11 cellular contexts compared by ENCODE assay signal in genomic region chr20:64065062-64065972, GRCh38. TPM values are rescaled to one million over a fixed set of nuclear protein-coding genes. Genes with fewer than 3 reads are reported as not detected.
DNase-seq lines count a peak whose midpoint lies in the region; ATAC-seq, FAIRE-seq and TF ChIP-seq lines count a peak whose summit lies in the region.
"Had no signal": no experiment of that assay in that cellular context is flagged by ENCODE, and none has a peak within 500 bp of the region (broad histone marks: within the 10 kb centered on the region; RNA-seq: fewer than 3 reads in every experiment).

No MANE protein-coding gene starts in this region.

- H3K4me3 ChIP-seq in CD8-positive, alpha-beta memory T cell (ENCODE audit: low read length), result no peak overlapping the region
- H3K4me3 ChIP-seq in hepatocyte, result no peak overlapping the region
- H3K4me3 ChIP-seq: lung, skin epidermis had no signal

- H3K4me2 ChIP-seq in hepatocyte, result no peak overlapping the region

- H3K27me3 Mint-ChIP-seq in CD8-positive, alpha-beta memory T cell, result no peaks in the 10 kb centered on the region
- no peaks in the 10 kb centered on the region for H3K27me3 Mint-ChIP-seq in activated CD4-positive, alpha-beta memory T cell treated with anti-CD3 and anti-CD28 coated beads, Interleukin-2, amount 10 ng/mL, durations not matched to agents 7 days and 5 days
- H3K27me3 Mint-ChIP-seq in naive B cell (no peaks in the 10 kb centered on the region), progenitor cell of endocrine pancreas (no peaks in the 10 kb centered on the region)

- peak overlapping the region; percentile 53 to 80 (median 64) for H3K4me3 Mint-ChIP-seq in CD8-positive, alpha-beta memory T cell
- peak overlapping the region; percentile 50 for H3K4me3 Mint-ChIP-seq in activated CD4-positive, alpha-beta memory T cell treated with anti-CD3 and anti-CD28 coated beads, Interleukin-2, amount 10 ng/mL, durations not matched to agents 7 days and 5 days
- peak overlapping the region; percentile 45 to 93 (median 88) for H3K4me3 Mint-ChIP-seq in naive B cell
- no peak overlapping the region for H3K4me3 Mint-ChIP-seq in progenitor cell of endocrine pancreas (ENCODE audit: low read depth)

- H3K79me2 ChIP-seq in hepatocyte, result peaks cover 12% of the 10 kb centered on the region

- H3K27me3 ChIP-seq in CD8-positive, alpha-beta memory T cell (ENCODE audit: insufficient read depth, low read length, poor library complexity, severe bottlenecking), result no peaks in the 10 kb centered on the region
- no peaks in the 10 kb centered on the region for H3K27me3 ChIP-seq in hepatocyte

- no peaks in the 10 kb centered on the region for H4K20me1 ChIP-seq in hepatocyte (ENCODE audit: insufficient read depth, poor library complexity, severe bottlenecking)

- no peak overlapping the region for H2AFZ ChIP-seq in hepatocyte

- DNase-seq in CD8-positive, alpha-beta memory T cell, result no peak
- DNase-seq in HTR-8/SVneo (ENCODE audit: insufficient read length, low spot score), result no peak
- peak; percentile 38 for DNase-seq in activated CD4-positive, alpha-beta memory T cell treated with anti-CD3 and anti-CD28 coated beads, Interleukin-2, amount 10 ng/mL, durations not matched to agents 7 days and 5 days
- no peak for DNase-seq in naive B cell
- DNase-seq in progenitor cell of endocrine pancreas (ENCODE audit: low spot score, unreplicated experiment), result no peak
- DNase-seq in hepatocyte (ENCODE audit: low spot score), result no peak
- no peak for DNase-seq in central memory CD4-positive, alpha-beta T cell
- DNase-seq: DMS 273 treated with DMSO at 0.1 percent for 48 hours, NCI-H526 treated with DMSO at 0.1 percent for 48 hours had no signal

- no peak overlapping the region for H3K27ac ChIP-seq in CD8-positive, alpha-beta memory T cell (ENCODE audit: low read depth, low read length)
- H3K27ac ChIP-seq in hepatocyte, result no peak overlapping the region

- ATAC-seq in naive B cell (ENCODE audit: low read depth in 2 of 2), result peak; percentile 13 to 24

- WGBS in hepatocyte (ENCODE audit: low lambda C conversion rate, missing lambda C conversion rate), result 81% methylated on average over 24 of the region's 27 CpGs

- TF ChIP-seq CTCF in progenitor cell of endocrine pancreas (IDR thresholded peaks at IDR 0.05; ENCODE audit: unreplicated experiment) (no peak), hepatocyte (IDR thresholded peaks at IDR 0.05; ENCODE audit: poor library complexity) (no peak)

- peaks cover 21 to 50% (median 24%) of the 10 kb centered on the region in 3 donors for H3K4me1 Mint-ChIP-seq in CD8-positive, alpha-beta memory T cell
- peaks cover 65% of the 10 kb centered on the region for H3K4me1 Mint-ChIP-seq in activated CD4-positive, alpha-beta memory T cell treated with anti-CD3 and anti-CD28 coated beads, Interleukin-2, amount 10 ng/mL, durations not matched to agents 7 days and 5 days
- H3K4me1 Mint-ChIP-seq in naive B cell (peaks cover 40 to 51% (median 41%) of the 10 kb centered on the region in 3 donors), progenitor cell of endocrine pancreas (ENCODE audit: low read depth) (peaks cover 15% of the 10 kb centered on the region)

- H3K9me2 ChIP-seq in hepatocyte (replicated peaks; ENCODE audit: insufficient read depth), result no peaks in the 10 kb centered on the region

- H3K9me3 ChIP-seq in CD8-positive, alpha-beta memory T cell (ENCODE audit: low read length), result no peaks in the 10 kb centered on the region
- H3K9me3 ChIP-seq in hepatocyte (ENCODE audit: low read depth), result no peaks in the 10 kb centered on the region

- H3K36me3 Mint-ChIP-seq in CD8-positive, alpha-beta memory T cell, result peaks cover 0 to 2% (median 0%) of the 10 kb centered on the region in 3 donors
- peaks cover 5% of the 10 kb centered on the region for H3K36me3 Mint-ChIP-seq in activated CD4-positive, alpha-beta memory T cell treated with anti-CD3 and anti-CD28 coated beads, Interleukin-2, amount 10 ng/mL, durations not matched to agents 7 days and 5 days (ENCODE audit: low read depth)
- no peaks in the 10 kb centered on the region for H3K36me3 Mint-ChIP-seq in naive B cell
- no peaks in the 10 kb centered on the region for H3K36me3 Mint-ChIP-seq in progenitor cell of endocrine pancreas (ENCODE audit: insufficient read depth)

- H3K9me3 Mint-ChIP-seq in CD8-positive, alpha-beta memory T cell, result no peaks in the 10 kb centered on the region
- no peaks in the 10 kb centered on the region for H3K9me3 Mint-ChIP-seq in activated CD4-positive, alpha-beta memory T cell treated with anti-CD3 and anti-CD28 coated beads, Interleukin-2, amount 10 ng/mL, durations not matched to agents 7 days and 5 days
- H3K9me3 Mint-ChIP-seq in naive B cell (no peaks in the 10 kb centered on the region), progenitor cell of endocrine pancreas (ENCODE audit: low read depth) (no peaks in the 10 kb centered on the region)

- H3K27ac Mint-ChIP-seq in CD8-positive, alpha-beta memory T cell, result peak overlapping the region; percentile 42 to 90 (median 80)
- H3K27ac Mint-ChIP-seq in activated CD4-positive, alpha-beta memory T cell treated with anti-CD3 and anti-CD28 coated beads, Interleukin-2, amount 10 ng/mL, durations not matched to agents 7 days and 5 days, result peak overlapping the region; percentile 89
- H3K27ac Mint-ChIP-seq in naive B cell, result peak overlapping the region; percentile 89 to 97 (median 94)
- H3K27ac Mint-ChIP-seq in progenitor cell of endocrine pancreas, result no peak overlapping the region

- H3K4me1 ChIP-seq in CD8-positive, alpha-beta memory T cell (ENCODE audit: insufficient read depth, low read length), result peaks cover 50% of the 10 kb centered on the region
- H3K4me1 ChIP-seq in hepatocyte (ENCODE audit: insufficient read depth), result peaks cover 13% of the 10 kb centered on the region

- CTCF ChIA-PET in CD8-positive, alpha-beta memory T cell (lab: Charles Lee), result interaction anchor here (1.2 to 2.7 kb wide), 3 partner anchors 16 to 55 kb away, joined by 4 to 10 read pairs (median 4); no protein-coding TSS in a partner anchor
- CTCF ChIA-PET in activated CD4-positive, alpha-beta memory T cell treated with anti-CD3 and anti-CD28 coated beads, Interleukin-2, amount 10 ng/mL, durations not matched to agents 7 days and 5 days (lab: Charles Lee), result interaction anchor here (0.7 to 2.3 kb wide), 6 partner anchors 8 to 90 kb away, joined by 3 to 12 read pairs (median 4); partner anchors contain the start of genes PRPF6 and RGS19

- POLR2A ChIA-PET in CD8-positive, alpha-beta memory T cell (lab: Charles Lee), result interaction anchor here (1.3 kb wide), 1 partner anchor 18 kb away, joined by 4 read pairs; no protein-coding TSS in a partner anchor
- POLR2A ChIA-PET in activated CD4-positive, alpha-beta memory T cell treated with anti-CD3 and anti-CD28 coated beads, Interleukin-2, amount 10 ng/mL, durations not matched to agents 7 days and 5 days (lab: Charles Lee), result interaction anchor here (0.8 to 4.6 kb wide), 9 partner anchors 8 to 545 kb away, joined by 3 to 74 read pairs (median 3); partner anchors contain the start of genes C20orf204, OPRL1, PPDPF and PRPF6

- H3K36me3 ChIP-seq in CD8-positive, alpha-beta memory T cell (ENCODE audit: insufficient read depth, low read length), result no peaks in the 10 kb centered on the region
- no peaks in the 10 kb centered on the region for H3K36me3 ChIP-seq in hepatocyte (replicated peaks; ENCODE audit: insufficient read depth, low read depth)

- peak; percentile 84 for FAIRE-seq in HTR-8/SVneo (lab: Jason Lieb, UNC)

RNA-seq across cellular contexts. Expression of gene TCEA2, which starts 2.3 kb away (rescaled TPM):
- total RNA-seq in CD8-positive, alpha-beta memory T cell, result 10 to 100 TPM; 24.2 to 24.5 TPM
- polyA plus RNA-seq in CD8-positive, alpha-beta memory T cell, result 30.9 TPM
- 10 to 100 TPM; 66.3 to 74.1 TPM for total RNA-seq in activated CD4-positive, alpha-beta memory T cell treated with anti-CD3 and anti-CD28 coated beads, Interleukin-2, amount 10 ng/mL, durations not matched to agents 7 days and 5 days
- 10 to 100 TPM; 30.2 to 51.5 (median 41.4) TPM for polyA plus RNA-seq in naive B cell (ENCODE audit: low read depth in 6 of 6)
- total RNA-seq in progenitor cell of endocrine pancreas, result 86.7 and 92.7 TPM in 2 replicates
- 23.8 and 26.0 TPM in 2 replicates for total RNA-seq in hepatocyte
- polyA plus RNA-seq in hepatocyte, result 74.2 and 80.0 TPM in 2 replicates

RNA-seq across cellular contexts. Expression of gene RGS19, which starts 14.0 kb away (rescaled TPM):
- 10 to 100 TPM; 35.3 to 36.9 TPM for total RNA-seq in CD8-positive, alpha-beta memory T cell
- polyA plus RNA-seq in CD8-positive, alpha-beta memory T cell, result 120 TPM
- total RNA-seq in activated CD4-positive, alpha-beta memory T cell treated with anti-CD3 and anti-CD28 coated beads, Interleukin-2, amount 10 ng/mL, durations not matched to agents 7 days and 5 days, result 100 to 1,000 TPM; 119 to 122 TPM
- polyA plus RNA-seq in naive B cell (ENCODE audit: low read depth in 6 of 6) (100 to 1,000 TPM; 112 to 170 (median 132) TPM), hepatocyte (10.9 and 13.5 TPM in 2 replicates)
- total RNA-seq in progenitor cell of endocrine pancreas (6.5 and 7.6 TPM in 2 replicates), hepatocyte (8.1 and 8.8 TPM in 2 replicates)

RNA-seq across cellular contexts. Expression of gene OPRL1, which starts 14.6 kb away (rescaled TPM):
- under 1 TPM; 0.38 to 0.44 TPM for total RNA-seq in CD8-positive, alpha-beta memory T cell
- polyA plus RNA-seq in CD8-positive, alpha-beta memory T cell, result 0.49 TPM
- 1 to 10 TPM; 1.2 to 1.6 TPM for total RNA-seq in activated CD4-positive, alpha-beta memory T cell treated with anti-CD3 and anti-CD28 coated beads, Interleukin-2, amount 10 ng/mL, durations not matched to agents 7 days and 5 days
- 1 to 10 TPM in 5 of 6 donors, under 1 TPM in 1; 0.91 to 3.4 (median 2.3) TPM for polyA plus RNA-seq in naive B cell (ENCODE audit: low read depth in 6 of 6)
- 1.5 TPM in 2 replicates for total RNA-seq in progenitor cell of endocrine pancreas
- total RNA-seq in hepatocyte, result 1.1 and 1.5 TPM in 2 replicates
- polyA plus RNA-seq in hepatocyte, result 0.50 and 0.90 TPM in 2 replicates

RNA-seq across cellular contexts. Expression of gene SOX18, which starts 15.9 kb away (rescaled TPM):
- not detected for total RNA-seq in CD8-positive, alpha-beta memory T cell
- polyA plus RNA-seq in CD8-positive, alpha-beta memory T cell, result not detected
- total RNA-seq in activated CD4-positive, alpha-beta memory T cell treated with anti-CD3 and anti-CD28 coated beads, Interleukin-2, amount 10 ng/mL, durations not matched to agents 7 days and 5 days, result under 1 TPM; 0.25 TPM
- polyA plus RNA-seq in naive B cell (ENCODE audit: low read depth in 6 of 6), result not detected
- total RNA-seq in progenitor cell of endocrine pancreas, result not detected in 2 replicates
- not detected in 2 replicates for total RNA-seq in hepatocyte
- 1.9 and 2.0 TPM in 2 replicates for polyA plus RNA-seq in hepatocyte

RNA-seq across cellular contexts. Expression of gene LKAAEAR1, which starts 18.9 kb away (rescaled TPM):
- under 1 TPM; 0.29 to 0.39 TPM for total RNA-seq in CD8-positive, alpha-beta memory T cell
- 1.2 TPM for polyA plus RNA-seq in CD8-positive, alpha-beta memory T cell
- under 1 TPM in 1 of 2 experiments, not detected in 1; 0.38 TPM for total RNA-seq in activated CD4-positive, alpha-beta memory T cell treated with anti-CD3 and anti-CD28 coated beads, Interleukin-2, amount 10 ng/mL, durations not matched to agents 7 days and 5 days
- under 1 TPM in 1 of 6 donors, not detected in 5; 0.47 TPM for polyA plus RNA-seq in naive B cell (ENCODE audit: low read depth in 6 of 6)
- total RNA-seq in progenitor cell of endocrine pancreas, result not detected in 2 replicates
- total RNA-seq in hepatocyte, result not detected in 2 replicates
- polyA plus RNA-seq in hepatocyte, result 0.91 and 1.2 TPM in 2 replicates
